Comparison of ENCODE assay signal across 11 cellular contexts in the genomic region with DNA sequence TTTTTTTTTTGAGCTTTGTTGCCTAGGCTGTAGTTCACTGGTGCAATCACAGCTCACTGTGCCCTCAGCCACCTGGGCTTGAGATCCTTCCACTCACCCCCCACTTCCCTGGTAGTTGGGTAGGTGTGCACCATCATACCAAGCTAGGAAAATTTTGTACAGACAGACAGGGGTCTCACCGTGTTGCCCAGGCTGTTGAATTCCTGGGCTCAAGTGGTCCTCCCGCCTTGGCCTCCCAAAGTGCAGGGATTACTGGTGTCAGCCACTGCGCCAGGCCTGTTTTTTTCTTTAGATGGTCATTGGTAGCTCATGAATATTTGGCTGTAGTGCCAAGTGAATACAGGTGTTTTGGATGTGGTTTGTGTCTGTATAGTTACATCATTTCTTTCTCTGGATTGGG. TPM values are rescaled to one million over a fixed set of nuclear protein-coding genes. Genes with fewer than 3 reads are reported as not detected.
DNase-seq lines count a peak whose midpoint lies in the region; FAIRE-seq and TF ChIP-seq lines count a peak whose summit lies in the region.
"Had no signal": no experiment of that assay in that cellular context is flagged by ENCODE, and none has a peak within 500 bp of the region (broad histone marks: within the 10 kb centered on the region; RNA-seq: fewer than 3 reads in every experiment).

No MANE protein-coding gene starts in this region.

- intact Hi-C loops in Calu3 (cut with micrococcal nuclease; ENCODE audit: unreplicated experiment) = no loop called here

- no peak overlapping the region for H3K9ac ChIP-seq in astrocyte (ENCODE audit: low read length)

- peaks cover 42% of the 10 kb centered on the region for H3K4me1 ChIP-seq in astrocyte (ENCODE audit: insufficient read depth, low read length)

- FAIRE-seq in astrocyte (lab: Jason Lieb, UNC) = no peak

- BruUV-seq in Calu3 (replicated peaks; lab: Mats Ljungman, UMichigan) = no TSS peak

- H3K27ac Mint-ChIP-seq in Calu3 (ENCODE audit: unreplicated experiment) = peak overlapping the region; percentile 63
- peak overlapping the region; percentile 80 for H3K27ac Mint-ChIP-seq in astrocyte (ENCODE audit: unreplicated experiment)
- H3K27ac Mint-ChIP-seq in nephron = peak overlapping the region in 2 of 3 experiments; percentile 32 to 47

- no peaks in the 10 kb centered on the region for H3K9me3 ChIP-seq in astrocyte (ENCODE audit: insufficient read depth, low read depth, low read length)

- H3K4me1 Mint-ChIP-seq in Calu3 (ENCODE audit: low read depth, unreplicated experiment) (peaks cover 79% of the 10 kb centered on the region), astrocyte (ENCODE audit: low read depth, unreplicated experiment) (peaks cover 72% of the 10 kb centered on the region), nephron (peaks cover 35% of the 10 kb centered on the region)

- TF ChIP-seq CTCF in 22Rv1 (IDR thresholded peaks at IDR 0.05) = no peak
- no peak for TF ChIP-seq CTCF in Calu3 (IDR thresholded peaks at IDR 0.05; ENCODE audit: unreplicated experiment)
- TF ChIP-seq CTCF in astrocyte (IDR thresholded peaks at IDR 0.05; ENCODE audit: insufficient read depth, low read depth, low read length) = no peak
- TF ChIP-seq CTCF in nephron (IDR thresholded peaks at IDR 0.05; ENCODE audit: unreplicated experiment in 3 of 3) = no peak
- no peak for TF ChIP-seq CTCF in GM20000 (IDR thresholded peaks at IDR 0.05; ENCODE audit: extremely low read depth, missing control alignments)

- peaks cover 88% of the 10 kb centered on the region for H3K36me3 Mint-ChIP-seq in Calu3 (ENCODE audit: insufficient read depth, unreplicated experiment)
- peaks cover 26% of the 10 kb centered on the region for H3K36me3 Mint-ChIP-seq in astrocyte (ENCODE audit: low read depth, unreplicated experiment)
- peaks cover 79% of the 10 kb centered on the region for H3K36me3 Mint-ChIP-seq in nephron (ENCODE audit: low read depth)

- H3K27me3 ChIP-seq in astrocyte (ENCODE audit: insufficient read depth, low read length) = no peaks in the 10 kb centered on the region

- H3K4me3 Mint-ChIP-seq in Calu3 (ENCODE audit: low read depth, unreplicated experiment) (peak overlapping the region; percentile 18), astrocyte (ENCODE audit: unreplicated experiment) (no peak overlapping the region), nephron (no peak overlapping the region)

- H3K79me2 ChIP-seq in astrocyte (ENCODE audit: insufficient read depth, low read length) = peaks cover 66% of the 10 kb centered on the region

- H3K4me2 ChIP-seq in astrocyte (ENCODE audit: low read length) = no peak overlapping the region

- DNase-seq in Calu3 = no peak
- DNase-seq in astrocyte (ENCODE audit: low read depth) = no peak
- no peak for DNase-seq in NCI-H524 (lab: John Stamatoyannopoulos, UW)
- no peak for DNase-seq in GM20000 (ENCODE audit: low spot score)
- no peak for DNase-seq in SIG-M5 (lab: John Stamatoyannopoulos, UW)
- no peak for DNase-seq in DMS 273 (lab: John Stamatoyannopoulos, UW; ENCODE audit: unreplicated experiment)
- DNase-seq: C1 segment of cervical spinal cord, NCI-H1694, T-helper 2 cell had no signal

- no peaks in the 10 kb centered on the region for H3K9me3 Mint-ChIP-seq in Calu3 (ENCODE audit: low read depth, unreplicated experiment)
- H3K9me3 Mint-ChIP-seq in astrocyte (ENCODE audit: unreplicated experiment) = no peaks in the 10 kb centered on the region
- no peaks in the 10 kb centered on the region for H3K9me3 Mint-ChIP-seq in nephron

- H3K27ac ChIP-seq in 22Rv1 = peak overlapping the region; percentile 25
- no peak overlapping the region for H3K27ac ChIP-seq in astrocyte (ENCODE audit: low read depth, low read length)

- H4K20me1 ChIP-seq in astrocyte (ENCODE audit: insufficient read depth, low read length) = peaks cover 89% of the 10 kb centered on the region

- CTCF ChIA-PET in Calu3 (lab: Charles Lee) = interaction anchor here (0.7 to 1.7 kb wide), 4 partner anchors 17 to 137 kb away, joined by 3 to 6 read pairs (median 4); partner anchors contain the start of gene VDAC2

- H3K27me3 Mint-ChIP-seq in Calu3 (ENCODE audit: unreplicated experiment) (no peaks in the 10 kb centered on the region), astrocyte (ENCODE audit: low read depth, unreplicated experiment) (no peaks in the 10 kb centered on the region), nephron (ENCODE audit: low read depth) (no peaks in the 10 kb centered on the region)

- peaks cover 48% of the 10 kb centered on the region for H3K36me3 ChIP-seq in astrocyte (ENCODE audit: insufficient read depth, low read length)

- no peak overlapping the region for H2AFZ ChIP-seq in astrocyte (ENCODE audit: low read depth, low read length)

- no peak overlapping the region for H3K4me3 ChIP-seq in astrocyte (ENCODE audit: insufficient read depth, low read depth, low read length)

RNA-seq across cellular contexts. Expression of gene COMTD1, which starts 7.5 kb away (rescaled TPM):
- total RNA-seq in Calu3 (2022) (52.4 and 67.6 TPM in 2 replicates), astrocyte (17.1 and 18.3 TPM in 2 replicates)

RNA-seq across cellular contexts. Expression of gene VDAC2, which starts 17.7 kb away (rescaled TPM):
- total RNA-seq in Calu3 (2022) (243 and 254 TPM in 2 replicates), astrocyte (338 and 373 TPM in 2 replicates)
